ENCODE assay signal across 1 cellular context in the genomic region with DNA sequence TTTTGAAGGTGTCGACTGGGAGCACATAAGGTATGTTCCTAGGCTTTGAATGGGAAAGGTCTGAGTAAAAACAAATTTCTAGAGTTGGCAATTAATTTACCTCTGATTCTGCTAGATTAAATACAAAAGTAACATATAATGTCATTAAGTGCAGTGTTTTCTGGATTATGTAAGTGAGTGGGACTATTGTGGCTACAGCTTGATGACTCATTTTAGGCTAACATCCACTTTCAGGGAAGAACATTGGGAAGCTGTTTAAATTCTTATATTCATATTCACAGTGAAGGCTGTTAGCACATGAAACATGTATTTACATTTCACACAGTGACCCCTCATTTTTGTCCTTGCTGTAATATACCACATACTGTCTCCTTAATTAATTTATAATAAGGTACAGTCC.
TF ChIP-seq lines count a peak whose summit lies in the region.

No MANE protein-coding gene starts in this region.

TF ChIP-seq in K562, 482 proteins besides CTCF, POLR2A, EP300 and RAD21:
- TF ChIP-seq, protein P1, sequence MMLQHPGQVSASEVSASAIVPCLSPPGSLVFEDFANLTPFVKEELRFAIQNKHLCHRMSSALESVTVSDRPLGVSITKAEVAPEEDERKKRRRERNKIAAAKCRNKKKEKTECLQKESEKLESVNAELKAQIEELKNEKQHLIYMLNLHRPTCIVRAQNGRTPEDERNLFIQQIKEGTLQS (IDR thresholded peaks at IDR 0.05) = peak; percentile 21; the same call in 1 of the 2 replicates
- TF ChIP-seq, protein P1 (CRISPR knock-in tag; conservative IDR thresholded peaks at IDR 0.05) = no peak
- no peak for TF ChIP-seq KDM2B (CRISPR knock-in tag; IDR thresholded peaks at IDR 0.05)
